In the genomic region with DNA sequence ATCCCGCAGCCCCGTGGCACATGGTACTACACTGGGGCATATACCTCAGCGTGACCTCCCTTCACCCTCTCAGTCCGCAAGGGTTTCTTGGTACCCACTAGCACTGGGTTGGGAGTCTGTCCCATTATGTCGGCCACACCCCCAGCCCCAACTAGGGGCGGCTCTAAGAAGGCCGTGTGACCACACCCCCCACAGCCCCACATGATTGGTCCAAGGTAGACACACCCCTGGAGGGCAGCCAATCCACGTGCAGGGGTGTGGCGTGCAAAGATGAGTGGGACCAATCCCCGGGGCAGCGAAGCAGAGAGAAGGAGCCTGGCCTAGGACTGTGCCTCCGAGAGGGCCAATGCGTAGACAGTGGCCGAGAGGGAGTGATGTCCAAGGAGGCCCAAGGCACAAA, we compare ENCODE assay signal across 14 cellular contexts. TPM values are rescaled to one million over a fixed set of nuclear protein-coding genes. Genes with fewer than 3 reads are reported as not detected.
DNase-seq lines count a peak whose midpoint lies in the region; ATAC-seq and TF ChIP-seq lines count a peak whose summit lies in the region.
"Had no signal": no experiment of that assay in that cellular context is flagged by ENCODE, and none has a peak within 500 bp of the region (broad histone marks: within the 10 kb centered on the region; RNA-seq: fewer than 3 reads in every experiment).

No MANE protein-coding gene starts in this region.

- ATAC-seq in foreskin keratinocyte: peak; percentile 19

- peak overlapping the region in 1 of 2 donors; percentile 12 for H3K4me3 ChIP-seq in testis
- H3K4me3 ChIP-seq: hepatocyte, thyroid gland had no signal

- 63 to 79% methylated on average over 10 to 14 of the region's 14 CpGs for WGBS in testis, 2 donors

- peak; percentile 47 for DNase-seq in activated effector memory CD4-positive, alpha-beta T cell treated with anti-CD3 and anti-CD28 coated beads, Interleukin-2, amount 50 U/mL, for 16 hours
- DNase-seq in activated effector memory CD4-positive, alpha-beta T cell treated with Interleukin-2 at 50 U/mL for 16 hours: no peak
- DNase-seq in NCI-H69 (lab: John Stamatoyannopoulos, UW): peak; percentile 47
- DNase-seq in foreskin keratinocyte: no peak
- DNase-seq in testis: peak; percentile 75
- no peak for DNase-seq in stimulated activated CD4-positive, alpha-beta T cell treated with anti-CD3 and anti-CD28 coated beads, Interleukin-4, amount 100 ng/mL, for 1 hour
- DNase-seq in SKM-1 (lab: John Stamatoyannopoulos, UW; ENCODE audit: unreplicated experiment): no peak
- no peak for DNase-seq in activated CD4-positive, alpha-beta T cell treated with anti-CD3 and anti-CD28 coated beads, Interleukin-2, amount 10 ng/mL, durations not matched to agents 7 days and 5 days
- DNase-seq: MM.1S; stimulated activated CD4-positive, alpha-beta T cell treated with anti-CD3 and anti-CD28 coated beads, Interleukin-1b, Interleukin-23, amount 100 ng/mL, for 48 hours; thyroid gland had no signal

- TF ChIP-seq CTCF in foreskin keratinocyte (conservative IDR thresholded peaks at IDR 0.05) (no peak), testis (IDR thresholded peaks at IDR 0.05) (no peak)

- peaks cover 24% of the 10 kb centered on the region for H3K27me3 Mint-ChIP-seq in activated CD4-positive, alpha-beta T cell treated with anti-CD3 and anti-CD28 coated beads, Interleukin-2, amount 10 ng/mL, durations not matched to agents 7 days and 5 days
- H3K27me3 Mint-ChIP-seq: activated naive CD4-positive, alpha-beta T cell treated with anti-CD3 and anti-CD28 coated beads, Interleukin-2, amount 50 U/mL, for 24 hours had no signal

- intact Hi-C loops in testis (cut with DNase I; ENCODE audit: low total_unique reads): no loop called here

- POLR2A ChIA-PET in activated CD4-positive, alpha-beta T cell treated with anti-CD3 and anti-CD28 coated beads, Interleukin-2, amount 10 ng/mL, durations not matched to agents 7 days and 5 days (lab: Charles Lee): no interaction called here

- no peak overlapping the region for H3K4me3 Mint-ChIP-seq in activated CD4-positive, alpha-beta T cell treated with anti-CD3 and anti-CD28 coated beads, Interleukin-2, amount 10 ng/mL, durations not matched to agents 7 days and 5 days
- H3K4me3 Mint-ChIP-seq: activated naive CD4-positive, alpha-beta T cell treated with anti-CD3 and anti-CD28 coated beads, Interleukin-2, amount 50 U/mL, for 24 hours; nephron had no signal

- peaks cover 13% of the 10 kb centered on the region for H3K4me1 Mint-ChIP-seq in activated CD4-positive, alpha-beta T cell treated with anti-CD3 and anti-CD28 coated beads, Interleukin-2, amount 10 ng/mL, durations not matched to agents 7 days and 5 days

- H3K36me3 ChIP-seq in testis (ENCODE audit: low read depth, missing control alignments): no peaks in the 10 kb centered on the region
- H3K36me3 ChIP-seq: thyroid gland had no signal

- no peak overlapping the region for H3K27ac ChIP-seq in foreskin keratinocyte
- H3K27ac ChIP-seq in testis: no peak overlapping the region
- H3K27ac ChIP-seq: hepatocyte, thyroid gland had no signal

- no peaks in the 10 kb centered on the region for H3K9me3 Mint-ChIP-seq in activated CD4-positive, alpha-beta T cell treated with anti-CD3 and anti-CD28 coated beads, Interleukin-2, amount 10 ng/mL, durations not matched to agents 7 days and 5 days
- H3K9me3 Mint-ChIP-seq: activated naive CD4-positive, alpha-beta T cell treated with anti-CD3 and anti-CD28 coated beads, Interleukin-2, amount 50 U/mL, for 24 hours had no signal

- TF ChIP-seq POLR2A in testis (IDR thresholded peaks at IDR 0.05): no peak

- H3K27me3 ChIP-seq in foreskin keratinocyte: peaks cover 39% of the 10 kb centered on the region
- H3K27me3 ChIP-seq in testis: no peaks in the 10 kb centered on the region
- H3K27me3 ChIP-seq: hepatocyte, thyroid gland had no signal

- no peaks in the 10 kb centered on the region for H3K36me3 Mint-ChIP-seq in activated CD4-positive, alpha-beta T cell treated with anti-CD3 and anti-CD28 coated beads, Interleukin-2, amount 10 ng/mL, durations not matched to agents 7 days and 5 days (ENCODE audit: low read depth)

- no peak overlapping the region for H3K27ac Mint-ChIP-seq in activated CD4-positive, alpha-beta T cell treated with anti-CD3 and anti-CD28 coated beads, Interleukin-2, amount 10 ng/mL, durations not matched to agents 7 days and 5 days
- H3K27ac Mint-ChIP-seq: activated naive CD4-positive, alpha-beta T cell treated with anti-CD3 and anti-CD28 coated beads, Interleukin-2, amount 50 U/mL, for 24 hours; nephron had no signal

- no peaks in the 10 kb centered on the region for H3K9me3 ChIP-seq in testis
- H3K9me3 ChIP-seq: thyroid gland had no signal

- CTCF ChIA-PET in activated CD4-positive, alpha-beta T cell treated with anti-CD3 and anti-CD28 coated beads, Interleukin-2, amount 10 ng/mL, durations not matched to agents 7 days and 5 days (lab: Charles Lee): interaction anchor here (1.0 to 2.9 kb wide), 2 partner anchors 16 to 24 kb away, joined by 4 to 7 read pairs; no protein-coding TSS in a partner anchor

- H3K4me1 ChIP-seq in foreskin keratinocyte (no peaks in the 10 kb centered on the region), testis (peaks cover 2% of the 10 kb centered on the region)

RNA-seq across cellular contexts. Expression of gene BEGAIN, which starts 34.6 kb away (rescaled TPM):
- total RNA-seq in foreskin keratinocyte: 0.48 and 0.53 TPM in 2 replicates
- 0.37 and 0.45 TPM in 2 replicates for polyA plus RNA-seq in foreskin keratinocyte
- total RNA-seq in testis: 1 to 10 TPM; 6.9 to 7.6 TPM
- 4.5 TPM for polyA plus RNA-seq in testis (ENCODE audit: insufficient read depth, low read depth, low replicate concordance)
- total RNA-seq in activated CD4-positive, alpha-beta T cell treated with anti-CD3 and anti-CD28 coated beads, Interleukin-2, amount 10 ng/mL, durations not matched to agents 7 days and 5 days: under 1 TPM in 1 of 2 experiments, not detected in 1; 0.10 TPM

Comparison
In these comparisons a context has a peak if more than half of its experiments do, and no peak if none do; other contexts are left out.
1. DNase-seq: peak in activated effector memory CD4-positive, alpha-beta T cell treated with anti-CD3 and anti-CD28 coated beads, Interleukin-2, amount 50 U/mL, for 16 hours (single experiment), NCI-H69 (single experiment) and testis (single experiment); none in activated effector memory CD4-positive, alpha-beta T cell treated with Interleukin-2 at 50 U/mL for 16 hours (single experiment), foreskin keratinocyte (0 of 2), stimulated activated CD4-positive, alpha-beta T cell treated with anti-CD3 and anti-CD28 coated beads, Interleukin-4, amount 100 ng/mL, for 1 hour (single experiment), SKM-1 (single experiment) and activated CD4-positive, alpha-beta T cell treated with anti-CD3 and anti-CD28 coated beads, Interleukin-2, amount 10 ng/mL, durations not matched to agents 7 days and 5 days (single experiment).